In genomic region chr11:87528752-87529151, GRCh38 we compare ENCODE assay signal across 30 cellular contexts.
"Had no signal": no experiment of that assay in that cellular context is flagged by ENCODE, and none has a peak within 500 bp of the region (broad histone marks: within the 10 kb centered on the region; RNA-seq: fewer than 3 reads in every experiment).

No MANE protein-coding gene starts in this region.

- H3K36me3 ChIP-seq: brain microvascular endothelial cell, esophagus squamous epithelium, gastroesophageal sphincter had no signal

- H3K4me1 Mint-ChIP-seq: activated CD4-positive, alpha-beta T cell treated with anti-CD3 and anti-CD28 coated beads for 36 hours; activated CD4-positive, alpha-beta T cell treated with anti-CD3 and anti-CD28 coated beads, Interleukin-2, amount 10 ng/mL, durations not matched to agents 24 days and 14 days; activated CD8-positive, alpha-beta memory T cell treated with anti-CD3 and anti-CD28 coated beads, Interleukin-2, amount 10 ng/mL, durations not matched to agents 7 days and 5 days; activated naive CD4-positive, alpha-beta T cell treated with anti-CD3 and anti-CD28 coated beads, Interleukin-2, amount 10 ng/mL, durations not matched to agents 7 days and 5 days; activated naive CD8-positive, alpha-beta T cell treated with anti-CD3 and anti-CD28 coated beads, Interleukin-2, amount 10 ng/mL, durations not matched to agents 7 days and 5 days had no signal

- H3K4me3 Mint-ChIP-seq: activated CD4-positive, alpha-beta memory T cell treated with anti-CD3 and anti-CD28 coated beads for 36 hours; activated CD4-positive, alpha-beta T cell treated with anti-CD3 and anti-CD28 coated beads for 36 hours; activated CD4-positive, alpha-beta T cell treated with anti-CD3 and anti-CD28 coated beads, Interleukin-2, amount 10 ng/mL, durations not matched to agents 24 days and 14 days; activated CD8-positive, alpha-beta memory T cell treated with anti-CD3 and anti-CD28 coated beads, Interleukin-2, amount 10 ng/mL, durations not matched to agents 7 days and 5 days; activated CD8-positive, alpha-beta T cell treated with anti-CD3 and anti-CD28 coated beads, Interleukin-2, amount 10 ng/mL, durations not matched to agents 7 days and 5 days; activated naive CD4-positive, alpha-beta T cell treated with anti-CD3 and anti-CD28 coated beads, Interleukin-2, amount 10 ng/mL, durations not matched to agents 7 days and 5 days; activated naive CD8-positive, alpha-beta T cell treated with anti-CD3 and anti-CD28 coated beads, Interleukin-2, amount 10 ng/mL, durations not matched to agents 7 days and 5 days; activated T-helper 1 cell treated with anti-CD3 and anti-CD28 coated beads, Interleukin-12 subunit alpha, Interleukin-12 subunit beta, Interleukin-2, Interleukin-4 antibody, amounts not matched to agents 30 ng/mL and 10 ng/mL and 1 ng/mL, durations not matched to agents 14 hours and 24 hours and 36 hours; dendritic cell treated with granulocyte-macrophage colony-stimulating factor and Interleukin-4, amounts not matched to agents 40 ng/mL and 50 ng/mL, for 4 days; effector memory CD8-positive, alpha-beta T cell had no signal

- H3K27ac Mint-ChIP-seq: activated CD4-positive, alpha-beta memory T cell treated with anti-CD3 and anti-CD28 coated beads for 36 hours; activated CD4-positive, alpha-beta T cell treated with anti-CD3 and anti-CD28 coated beads for 36 hours; activated CD4-positive, alpha-beta T cell treated with anti-CD3 and anti-CD28 coated beads, Interleukin-2, amount 10 ng/mL, durations not matched to agents 24 days and 14 days; activated CD8-positive, alpha-beta memory T cell treated with anti-CD3 and anti-CD28 coated beads, Interleukin-2, amount 10 ng/mL, durations not matched to agents 7 days and 5 days; activated CD8-positive, alpha-beta T cell treated with anti-CD3 and anti-CD28 coated beads, Interleukin-2, amount 10 ng/mL, durations not matched to agents 7 days and 5 days; activated naive CD4-positive, alpha-beta T cell treated with anti-CD3 and anti-CD28 coated beads, Interleukin-2, amount 10 ng/mL, durations not matched to agents 7 days and 5 days; activated naive CD4-positive, alpha-beta T cell treated with anti-CD3 and anti-CD28 coated beads, Interleukin-2, amount 50 U/mL, for 72 hours; activated naive CD8-positive, alpha-beta T cell treated with anti-CD3 and anti-CD28 coated beads, Interleukin-2, amount 10 ng/mL, durations not matched to agents 7 days and 5 days; activated T-helper 1 cell treated with anti-CD3 and anti-CD28 coated beads, Interleukin-12 subunit alpha, Interleukin-12 subunit beta, Interleukin-2, Interleukin-4 antibody, amounts not matched to agents 30 ng/mL and 10 ng/mL and 1 ng/mL, durations not matched to agents 14 hours and 24 hours and 36 hours; activated T-helper 2 cell treated with anti-CD3 and anti-CD28 coated beads, Interferon-gamma antibody, Interleukin-2, Interleukin-4, amounts not matched to agents 10 μg/mL and 5 μg/mL and 100 μg/mL, durations not matched to agents 14 hours and 24 hours and 36 hours; dendritic cell treated with granulocyte-macrophage colony-stimulating factor and Interleukin-4, amounts not matched to agents 40 ng/mL and 50 ng/mL, for 4 days; effector memory CD8-positive, alpha-beta T cell had no signal

- ATAC-seq: activated CD4-positive, alpha-beta T cell treated with anti-CD3 and anti-CD28 coated beads for 36 hours; activated CD8-positive, alpha-beta memory T cell treated with anti-CD3 and anti-CD28 coated beads, Interleukin-2, amount 10 ng/mL, durations not matched to agents 7 days and 5 days; activated CD8-positive, alpha-beta T cell treated with anti-CD3 and anti-CD28 coated beads, Interleukin-2, amount 10 ng/mL, durations not matched to agents 7 days and 5 days; activated naive CD4-positive, alpha-beta T cell treated with anti-CD3 and anti-CD28 coated beads, Interleukin-2, amount 50 U/mL, for 72 hours; effector memory CD8-positive, alpha-beta T cell; gastroesophageal sphincter had no signal

- H3K27me3 ChIP-seq: brain microvascular endothelial cell, dorsolateral prefrontal cortex, esophagus squamous epithelium, gastroesophageal sphincter had no signal

- DNase-seq: activated CD4-positive, alpha-beta memory T cell treated with anti-CD3 and anti-CD28 coated beads for 36 hours; activated CD4-positive, alpha-beta T cell treated with anti-CD3 and anti-CD28 coated beads for 36 hours; activated CD4-positive, alpha-beta T cell treated with anti-CD3 and anti-CD28 coated beads, Interleukin-2, amount 10 ng/mL, durations not matched to agents 24 days and 14 days; activated CD4-positive, CD25-positive, alpha-beta regulatory T cell; activated CD4-positive, CD25-positive, alpha-beta regulatory T cell treated with anti-CD3 and anti-CD28 coated beads, Interleukin-2, amount 50 U/mL, for 72 hours; activated CD8-positive, alpha-beta memory T cell treated with anti-CD3 and anti-CD28 coated beads, Interleukin-2, amount 10 ng/mL, durations not matched to agents 7 days and 5 days; activated CD8-positive, alpha-beta memory T cell treated with anti-CD3 and anti-CD28 coated beads, Interleukin-2, amount 50 U/mL, for 4 hours; activated CD8-positive, alpha-beta T cell treated with anti-CD3 and anti-CD28 coated beads, Interleukin-2, amount 10 ng/mL, durations not matched to agents 7 days and 5 days; activated effector memory CD4-positive, alpha-beta T cell treated with anti-CD3 and anti-CD28 coated beads, Interleukin-2, amount 50 U/mL, for 16 hours; activated naive CD4-positive, alpha-beta T cell; activated naive CD4-positive, alpha-beta T cell treated with anti-CD3 and anti-CD28 coated beads, Interleukin-2, amount 10 ng/mL, durations not matched to agents 7 days and 5 days; activated naive CD8-positive, alpha-beta T cell treated with anti-CD3 and anti-CD28 coated beads, Interleukin-2, amount 10 ng/mL, durations not matched to agents 7 days and 5 days; activated T-cell treated with anti-CD3 and anti-CD28 coated beads, Interleukin-2, amount 50 U/mL, for 1 hour; activated T-cell treated with anti-CD3 and anti-CD28 coated beads, Interleukin-2, amount 50 U/mL, for 48 hours; brain microvascular endothelial cell; central memory CD4-positive, alpha-beta T cell; cerebellar nuclear complex; dorsolateral prefrontal cortex; effector memory CD8-positive, alpha-beta T cell; erythroblast; esophagus squamous epithelium; foreskin melanocyte; T-helper 2 cell had no signal

- H3K27ac ChIP-seq: brain microvascular endothelial cell, coronary artery, dorsolateral prefrontal cortex, esophagus squamous epithelium, gastroesophageal sphincter had no signal

- H3K27me3 Mint-ChIP-seq: activated CD4-positive, alpha-beta memory T cell treated with anti-CD3 and anti-CD28 coated beads for 36 hours; activated CD4-positive, alpha-beta T cell treated with anti-CD3 and anti-CD28 coated beads for 36 hours; activated CD4-positive, alpha-beta T cell treated with anti-CD3 and anti-CD28 coated beads, Interleukin-2, amount 10 ng/mL, durations not matched to agents 24 days and 14 days; activated CD8-positive, alpha-beta memory T cell treated with anti-CD3 and anti-CD28 coated beads, Interleukin-2, amount 10 ng/mL, durations not matched to agents 7 days and 5 days; activated naive CD4-positive, alpha-beta T cell treated with anti-CD3 and anti-CD28 coated beads, Interleukin-2, amount 10 ng/mL, durations not matched to agents 7 days and 5 days; activated naive CD8-positive, alpha-beta T cell treated with anti-CD3 and anti-CD28 coated beads, Interleukin-2, amount 10 ng/mL, durations not matched to agents 7 days and 5 days; dendritic cell treated with granulocyte-macrophage colony-stimulating factor and Interleukin-4, amounts not matched to agents 40 ng/mL and 50 ng/mL, for 4 days; effector memory CD8-positive, alpha-beta T cell had no signal

- H3K4me1 ChIP-seq: esophagus squamous epithelium, gastroesophageal sphincter had no signal

- H3K9me3 Mint-ChIP-seq: activated CD4-positive, alpha-beta memory T cell treated with anti-CD3 and anti-CD28 coated beads for 36 hours; activated CD4-positive, alpha-beta T cell treated with anti-CD3 and anti-CD28 coated beads, Interleukin-2, amount 10 ng/mL, durations not matched to agents 24 days and 14 days; activated naive CD4-positive, alpha-beta T cell treated with anti-CD3 and anti-CD28 coated beads, Interleukin-2, amount 10 ng/mL, durations not matched to agents 7 days and 5 days; activated T-helper 2 cell treated with anti-CD3 and anti-CD28 coated beads, Interferon-gamma antibody, Interleukin-2, Interleukin-4, amounts not matched to agents 10 μg/mL and 5 μg/mL and 100 μg/mL, durations not matched to agents 14 hours and 24 hours and 36 hours had no signal

- FAIRE-seq: astrocyte had no signal

- H3K4me3 ChIP-seq: coronary artery, dorsolateral prefrontal cortex, esophagus squamous epithelium, gastroesophageal sphincter had no signal
